Comparison of ENCODE assay signal across 8 cellular contexts in the genomic region with DNA sequence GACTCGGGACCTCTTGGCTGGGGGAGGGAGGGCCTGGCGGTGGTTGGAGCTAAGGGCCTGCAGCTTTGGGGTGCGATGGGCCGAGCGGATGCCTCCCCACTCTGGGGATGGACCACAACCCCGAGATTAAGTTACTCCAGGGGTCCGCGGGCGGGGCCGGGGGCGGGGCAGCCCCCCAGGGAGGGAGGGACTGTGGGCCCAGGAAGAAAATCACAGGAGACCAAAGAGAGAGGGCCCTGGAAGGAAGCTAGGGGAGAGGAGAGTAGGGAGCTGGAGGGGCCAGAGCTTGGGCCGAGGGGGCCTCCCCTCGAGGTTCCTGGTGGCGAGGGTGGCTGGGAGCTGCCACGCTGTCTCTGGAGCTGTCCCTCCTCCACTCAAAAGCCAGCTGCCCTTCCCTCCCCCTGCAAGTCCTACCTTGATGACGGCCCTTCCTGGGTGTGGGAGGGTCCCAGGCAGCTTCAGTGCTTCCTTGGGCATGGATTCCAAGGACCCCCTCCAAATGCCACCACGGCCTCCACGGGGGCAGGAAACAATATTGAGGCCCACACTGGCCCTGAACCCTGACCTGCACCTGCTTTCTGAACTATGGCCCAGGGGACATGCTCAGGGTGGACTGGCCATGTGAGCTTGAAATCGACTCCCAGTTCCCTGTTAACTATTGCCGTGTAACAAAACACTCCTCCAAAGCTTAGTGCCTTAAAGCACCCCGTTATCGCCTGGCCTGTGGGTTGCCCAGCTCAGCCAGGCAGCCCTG. TPM values are rescaled to one million over a fixed set of nuclear protein-coding genes. Genes with fewer than 3 reads are reported as not detected.
DNase-seq lines count a peak whose midpoint lies in the region; ATAC-seq, FAIRE-seq and TF ChIP-seq lines count a peak whose summit lies in the region.

No MANE protein-coding gene starts in this region.

- TF ChIP-seq POLR2A in ovary (IDR thresholded peaks at IDR 0.05), result no peak

- DNase-seq in NCI-H69 (lab: John Stamatoyannopoulos, UW), result peak; percentile 57
- DNase-seq in ovary, result no peak
- no peak for DNase-seq in HTR-8/SVneo (ENCODE audit: insufficient read length, low spot score)
- DNase-seq in COR-L47 (lab: John Stamatoyannopoulos, UW), result no peak
- DNase-seq in HK-2 (ENCODE audit: unreplicated experiment), result no peak

- H3K4me1 ChIP-seq in DOHH2 (ENCODE audit: control insufficient read depth, low read length) (peaks cover 12% of the 10 kb centered on the region), ovary (ENCODE audit: insufficient read depth) (peaks cover 2% of the 10 kb centered on the region)

- peak overlapping the region; percentile 38; the same call in 1 of the 2 replicates for H3K4me3 ChIP-seq in DOHH2 (ENCODE audit: low read length)
- H3K4me3 ChIP-seq in ovary, result peak overlapping the region; percentile 47

- intact Hi-C loops in dendritic cell treated with granulocyte-macrophage colony-stimulating factor and Interleukin-4, amounts not matched to agents 40 ng/mL and 50 ng/mL, for 4 days (cut with micrococcal nuclease), result no loop called here
- intact Hi-C loops in ovary (cut with DNase I), result no loop called here

- H3K4me2 ChIP-seq in DOHH2 (ENCODE audit: low read length), result peak overlapping the region; percentile 63

- H3K27ac ChIP-seq in DOHH2 (ENCODE audit: low read depth, low read length), result no peak overlapping the region
- H3K27ac ChIP-seq in ovary, result no peak overlapping the region

- H3K9me3 ChIP-seq in DOHH2 (ENCODE audit: control insufficient read depth, insufficient read depth, low read length) (no peaks in the 10 kb centered on the region), ovary (no peaks in the 10 kb centered on the region)

- H3K27me3 ChIP-seq in DOHH2 (ENCODE audit: control insufficient read depth, low read length), result peaks cover 46% of the 10 kb centered on the region
- H3K27me3 ChIP-seq in ovary, result no peaks in the 10 kb centered on the region

- no peaks in the 10 kb centered on the region; the same call in 1 of the 2 replicates for H4K20me1 ChIP-seq in DOHH2 (ENCODE audit: control insufficient read depth, insufficient read depth, low read depth, low read length)

- 33 to 39% (median 37%) methylated on average over 20 to 22 of the region's 22 CpGs for WGBS in ovary, 3 donors

- H3K36me3 Mint-ChIP-seq in dendritic cell treated with granulocyte-macrophage colony-stimulating factor and Interleukin-4, amounts not matched to agents 40 ng/mL and 50 ng/mL, for 4 days (ENCODE audit: low read depth), result peaks cover 20% of the 10 kb centered on the region

- TF ChIP-seq EP300 in ovary (IDR thresholded peaks at IDR 0.05), result no peak

- FAIRE-seq in HTR-8/SVneo (lab: Jason Lieb, UNC), result no peak

- H3K27me3 Mint-ChIP-seq in dendritic cell treated with granulocyte-macrophage colony-stimulating factor and Interleukin-4, amounts not matched to agents 40 ng/mL and 50 ng/mL, for 4 days, result peaks cover 64% of the 10 kb centered on the region

- ATAC-seq in GM18502 (IDR thresholded peaks at IDR 0.05; ENCODE audit: poor library complexity, unreplicated experiment), result no peak

- TF ChIP-seq CTCF in DOHH2 (IDR thresholded peaks at IDR 0.05; ENCODE audit: low read depth, low read length, poor library complexity, severe bottlenecking) (no peak), ovary (IDR thresholded peaks at IDR 0.05) (no peak)

- H3K36me3 ChIP-seq in DOHH2 (ENCODE audit: control insufficient read depth, low read length) (no peaks in the 10 kb centered on the region), ovary (no peaks in the 10 kb centered on the region)

- H3K4me3 Mint-ChIP-seq in dendritic cell treated with granulocyte-macrophage colony-stimulating factor and Interleukin-4, amounts not matched to agents 40 ng/mL and 50 ng/mL, for 4 days, result peak overlapping the region; percentile 22

- no peaks in the 10 kb centered on the region for H3F3A ChIP-seq in DOHH2 (ENCODE audit: control insufficient read depth, insufficient read depth)

- no peak overlapping the region for H3K27ac Mint-ChIP-seq in dendritic cell treated with granulocyte-macrophage colony-stimulating factor and Interleukin-4, amounts not matched to agents 40 ng/mL and 50 ng/mL, for 4 days

- no peaks in the 10 kb centered on the region for H3K9me3 Mint-ChIP-seq in dendritic cell treated with granulocyte-macrophage colony-stimulating factor and Interleukin-4, amounts not matched to agents 40 ng/mL and 50 ng/mL, for 4 days

- no peaks in the 10 kb centered on the region for H3K9me2 ChIP-seq in DOHH2 (replicated peaks; ENCODE audit: control insufficient read depth, low read length)

- no peaks in the 10 kb centered on the region for H3K79me2 ChIP-seq in DOHH2 (ENCODE audit: control insufficient read depth, low read length)

- H3K4me1 Mint-ChIP-seq in dendritic cell treated with granulocyte-macrophage colony-stimulating factor and Interleukin-4, amounts not matched to agents 40 ng/mL and 50 ng/mL, for 4 days (ENCODE audit: low read depth), result peaks cover 44% of the 10 kb centered on the region

RNA-seq across cellular contexts. Expression of gene NUDT14, which starts 0.6 kb away (rescaled TPM):
- 10 to 100 TPM in 6 of 7 donors, 1 to 10 TPM in 1; 3.7 to 22.5 (median 12.2) TPM for total RNA-seq in ovary
- 10 to 100 TPM in 1 of 2 donors, under 1 TPM in 1; 0.68 to 10.9 TPM for polyA plus RNA-seq in ovary

RNA-seq across cellular contexts. Expression of gene JAG2, which starts 13.1 kb away (rescaled TPM):
- 10 to 100 TPM in 1 of 7 donors, 1 to 10 TPM in 6; 2.5 to 10.2 (median 6.5) TPM for total RNA-seq in ovary
- 1 to 10 TPM in 1 of 2 donors, under 1 TPM in 1; 0.78 to 7.0 TPM for polyA plus RNA-seq in ovary
